ENCODE assay signal across 27 cellular contexts in the genomic region with DNA sequence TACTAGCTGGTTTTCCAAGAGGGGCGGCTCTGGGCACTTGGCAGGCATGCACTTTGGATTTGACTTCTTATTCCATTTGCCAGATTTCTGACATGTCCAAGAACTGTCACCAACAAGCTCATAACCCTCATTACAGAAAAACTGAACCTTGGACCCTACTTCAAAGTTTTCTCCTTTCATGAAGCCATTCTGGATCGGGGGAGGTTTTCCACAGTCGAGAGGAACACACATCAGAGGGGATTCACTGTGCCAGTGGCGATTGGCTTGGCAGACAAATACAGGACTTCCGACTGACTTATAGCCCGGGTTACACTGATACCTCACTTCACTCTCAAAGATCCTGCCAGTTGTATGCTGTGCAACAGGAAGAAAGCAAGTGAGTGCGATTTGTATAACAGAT.
"Had no signal": no experiment of that assay in that cellular context is flagged by ENCODE, and none has a peak within 500 bp of the region (broad histone marks: within the 10 kb centered on the region; RNA-seq: fewer than 3 reads in every experiment).

No MANE protein-coding gene starts in this region.

- H3K9me3 ChIP-seq: esophagus muscularis mucosa, esophagus squamous epithelium, gastrocnemius medialis, gastroesophageal sphincter, heart left ventricle, heart right ventricle had no signal

- H3K4me1 ChIP-seq: esophagus muscularis mucosa, esophagus squamous epithelium, foreskin keratinocyte, gastrocnemius medialis, gastroesophageal sphincter, heart left ventricle, heart right ventricle had no signal

- H3K27ac ChIP-seq: coronary artery, dorsolateral prefrontal cortex, epithelial cell of prostate, esophagus muscularis mucosa, esophagus squamous epithelium, foreskin keratinocyte, gastrocnemius medialis, gastroesophageal sphincter, heart left ventricle, heart right ventricle had no signal

- H3K36me3 ChIP-seq: esophagus squamous epithelium, gastrocnemius medialis had no signal

- H3K27me3 ChIP-seq: dorsolateral prefrontal cortex, esophagus muscularis mucosa, gastrocnemius medialis, gastroesophageal sphincter, heart left ventricle had no signal

- H3K4me3 ChIP-seq: coronary artery, dorsolateral prefrontal cortex, esophagus muscularis mucosa, esophagus squamous epithelium, gastrocnemius medialis, gastroesophageal sphincter, heart left ventricle, heart right ventricle had no signal

- FAIRE-seq: colon, endometrium, endothelial cell of umbilical vein, frontal cortex had no signal

- ATAC-seq: effector memory CD8-positive, alpha-beta T cell; esophagus mucosa; foreskin keratinocyte; gastrocnemius medialis; gastroesophageal sphincter; heart left ventricle; heart right ventricle had no signal

- DNase-seq: cortex of kidney; dermis blood vessel endothelial cell; dorsolateral prefrontal cortex; effector CD4-positive, alpha-beta T cell; effector CD8-positive, alpha-beta T cell; effector memory CD4-positive, alpha-beta T cell; effector memory CD8-positive, alpha-beta T cell; endodermal cell; erythroblast; esophagus squamous epithelium; foreskin fibroblast; foreskin keratinocyte; foreskin melanocyte; gastrocnemius medialis; glutamatergic neuron; head of caudate nucleus; heart left ventricle; heart right ventricle had no signal
